Comparison of ENCODE assay signal across 8 cellular contexts in genomic region chr14:73740921-73741326, GRCh38. TPM values are rescaled to one million over a fixed set of nuclear protein-coding genes. Genes with fewer than 3 reads are reported as not detected.
DNase-seq lines count a peak whose midpoint lies in the region; ATAC-seq and TF ChIP-seq lines count a peak whose summit lies in the region.

No MANE protein-coding gene starts in this region.

- intact Hi-C loops in body of pancreas (cut with DNase I) (loop anchor here (5.0 kb wide), 1 partner anchor 46 kb away; no protein-coding TSS in a partner anchor), left colon (cut with DNase I, micrococcal nuclease) (no loop called here)

- no peaks in the 10 kb centered on the region for H3K9me3 ChIP-seq in body of pancreas

- peaks cover 67% of the 10 kb centered on the region for H3K4me1 Mint-ChIP-seq in activated T-cell treated with anti-CD3 and anti-CD28 coated beads, Interleukin-2, amount 50 U/mL, for 24 hours (ENCODE audit: low read depth)

- 3 to 14% methylated on average over 6 of the region's 6 CpGs for WGBS in body of pancreas, 2 donors

- no peak overlapping the region for H3K4me3 ChIP-seq in body of pancreas

- H3K27ac ChIP-seq in body of pancreas = peak overlapping the region in 3 of 4 donors; percentile 71 to 78 (median 75)
- H3K27ac ChIP-seq in temporal lobe (ENCODE audit: low read depth, low read length) = peak overlapping the region; percentile 90

- H3K9me3 Mint-ChIP-seq in activated T-cell treated with anti-CD3 and anti-CD28 coated beads, Interleukin-2, amount 50 U/mL, for 24 hours = no peaks in the 10 kb centered on the region

- no peak for DNase-seq in activated T-cell treated with anti-CD3 and anti-CD28 coated beads, Interleukin-2, amount 50 U/mL, for 24 hours
- no peak for DNase-seq in activated T-cell treated with anti-CD3 and anti-CD28 coated beads, Interleukin-2, amount 50 U/mL, for 48 hours
- DNase-seq in body of pancreas (peak; percentile 81 to 90 (median 86)), left colon (peak; percentile 90 to 95), T1000 (lab: John Stamatoyannopoulos, UW) (no peak), NCI-H69 (lab: John Stamatoyannopoulos, UW) (no peak)

- ATAC-seq in body of pancreas = peak; percentile 87
- peak; percentile 73 for ATAC-seq in left colon
- ATAC-seq in HG02852 (IDR thresholded peaks at IDR 0.05; ENCODE audit: unreplicated experiment) = no peak

- no peaks in the 10 kb centered on the region for H3K27me3 Mint-ChIP-seq in activated T-cell treated with anti-CD3 and anti-CD28 coated beads, Interleukin-2, amount 50 U/mL, for 24 hours

- peaks cover 55% of the 10 kb centered on the region for H3K36me3 Mint-ChIP-seq in activated T-cell treated with anti-CD3 and anti-CD28 coated beads, Interleukin-2, amount 50 U/mL, for 24 hours (ENCODE audit: low read depth)

- TF ChIP-seq CTCF in body of pancreas (IDR thresholded peaks at IDR 0.05) = no peak

- peak overlapping the region; percentile 77 for H3K4me3 Mint-ChIP-seq in activated T-cell treated with anti-CD3 and anti-CD28 coated beads, Interleukin-2, amount 50 U/mL, for 24 hours

- H3K4me1 ChIP-seq in body of pancreas = peaks cover 72% of the 10 kb centered on the region

- no peak for TF ChIP-seq POLR2A in body of pancreas (IDR thresholded peaks at IDR 0.05)

- peak overlapping the region; percentile 92 for H3K27ac Mint-ChIP-seq in activated T-cell treated with anti-CD3 and anti-CD28 coated beads, Interleukin-2, amount 50 U/mL, for 24 hours

- H3K27me3 ChIP-seq in body of pancreas = no peaks in the 10 kb centered on the region

- H3K36me3 ChIP-seq in body of pancreas (replicated peaks in 1 of 2; ENCODE audit: insufficient read depth in 1 of 2, low read depth in 2 of 2) = peaks cover 0 to 7% of the 10 kb centered on the region in 2 donors

RNA-seq across cellular contexts. Expression of gene PNMA1, which starts 26.7 kb away (rescaled TPM):
- 1 to 10 TPM; 5.7 to 6.9 TPM for total RNA-seq in body of pancreas
- total RNA-seq in left colon = 10 to 100 TPM; 15.3 to 47.1 TPM
- total RNA-seq in temporal lobe = 113 TPM

Comparison
In these comparisons a context has a peak if more than half of its experiments do, and no peak if none do; other contexts are left out.
1. DNase-seq: peak in body of pancreas (4 of 4) and left colon (2 of 2); none in activated T-cell treated with anti-CD3 and anti-CD28 coated beads, Interleukin-2, amount 50 U/mL, for 24 hours (single experiment), activated T-cell treated with anti-CD3 and anti-CD28 coated beads, Interleukin-2, amount 50 U/mL, for 48 hours (0 of 2), T1000 (single experiment) and NCI-H69 (single experiment).